ENCODE assay signal across 1 cellular context in the genomic region with DNA sequence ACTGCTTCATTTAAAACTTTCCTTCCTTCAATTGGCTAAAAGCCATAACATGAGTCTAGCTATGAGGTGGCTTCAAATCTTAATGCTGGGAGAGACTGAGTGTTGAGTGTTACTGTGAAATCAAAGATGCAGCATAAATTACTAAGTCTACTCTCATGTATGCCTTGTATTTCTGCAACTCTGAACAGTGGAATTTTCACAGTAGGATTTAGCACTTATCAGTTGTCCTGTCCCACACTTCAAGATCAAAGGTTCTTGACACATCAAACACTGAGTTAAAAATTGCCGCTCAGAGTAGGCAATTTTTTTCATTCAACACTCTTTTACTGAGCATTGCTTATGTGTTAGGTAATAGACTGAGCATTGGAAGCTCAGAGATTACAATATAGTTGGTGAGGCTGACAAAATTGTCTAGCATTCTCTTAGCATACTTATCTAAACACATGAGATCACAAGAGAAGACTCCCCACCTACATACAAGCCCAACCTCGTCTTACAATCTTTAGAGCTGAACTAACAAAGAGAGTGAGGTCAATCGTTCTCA.
TF ChIP-seq lines count a peak whose summit lies in the region.

No MANE protein-coding gene starts in this region.

TF ChIP-seq in GM23338, 12 proteins besides CTCF, POLR2A, EP300 and RAD21 (continued from another document):
- TF ChIP-seq EZH2phosphoT487 (IDR thresholded peaks at IDR 0.05; ENCODE audit: unreplicated experiment) (no peak), ZNF114 (CRISPR knock-in tag; IDR thresholded peaks at IDR 0.05) (no peak)
- TF ChIP-seq, protein P1, sequence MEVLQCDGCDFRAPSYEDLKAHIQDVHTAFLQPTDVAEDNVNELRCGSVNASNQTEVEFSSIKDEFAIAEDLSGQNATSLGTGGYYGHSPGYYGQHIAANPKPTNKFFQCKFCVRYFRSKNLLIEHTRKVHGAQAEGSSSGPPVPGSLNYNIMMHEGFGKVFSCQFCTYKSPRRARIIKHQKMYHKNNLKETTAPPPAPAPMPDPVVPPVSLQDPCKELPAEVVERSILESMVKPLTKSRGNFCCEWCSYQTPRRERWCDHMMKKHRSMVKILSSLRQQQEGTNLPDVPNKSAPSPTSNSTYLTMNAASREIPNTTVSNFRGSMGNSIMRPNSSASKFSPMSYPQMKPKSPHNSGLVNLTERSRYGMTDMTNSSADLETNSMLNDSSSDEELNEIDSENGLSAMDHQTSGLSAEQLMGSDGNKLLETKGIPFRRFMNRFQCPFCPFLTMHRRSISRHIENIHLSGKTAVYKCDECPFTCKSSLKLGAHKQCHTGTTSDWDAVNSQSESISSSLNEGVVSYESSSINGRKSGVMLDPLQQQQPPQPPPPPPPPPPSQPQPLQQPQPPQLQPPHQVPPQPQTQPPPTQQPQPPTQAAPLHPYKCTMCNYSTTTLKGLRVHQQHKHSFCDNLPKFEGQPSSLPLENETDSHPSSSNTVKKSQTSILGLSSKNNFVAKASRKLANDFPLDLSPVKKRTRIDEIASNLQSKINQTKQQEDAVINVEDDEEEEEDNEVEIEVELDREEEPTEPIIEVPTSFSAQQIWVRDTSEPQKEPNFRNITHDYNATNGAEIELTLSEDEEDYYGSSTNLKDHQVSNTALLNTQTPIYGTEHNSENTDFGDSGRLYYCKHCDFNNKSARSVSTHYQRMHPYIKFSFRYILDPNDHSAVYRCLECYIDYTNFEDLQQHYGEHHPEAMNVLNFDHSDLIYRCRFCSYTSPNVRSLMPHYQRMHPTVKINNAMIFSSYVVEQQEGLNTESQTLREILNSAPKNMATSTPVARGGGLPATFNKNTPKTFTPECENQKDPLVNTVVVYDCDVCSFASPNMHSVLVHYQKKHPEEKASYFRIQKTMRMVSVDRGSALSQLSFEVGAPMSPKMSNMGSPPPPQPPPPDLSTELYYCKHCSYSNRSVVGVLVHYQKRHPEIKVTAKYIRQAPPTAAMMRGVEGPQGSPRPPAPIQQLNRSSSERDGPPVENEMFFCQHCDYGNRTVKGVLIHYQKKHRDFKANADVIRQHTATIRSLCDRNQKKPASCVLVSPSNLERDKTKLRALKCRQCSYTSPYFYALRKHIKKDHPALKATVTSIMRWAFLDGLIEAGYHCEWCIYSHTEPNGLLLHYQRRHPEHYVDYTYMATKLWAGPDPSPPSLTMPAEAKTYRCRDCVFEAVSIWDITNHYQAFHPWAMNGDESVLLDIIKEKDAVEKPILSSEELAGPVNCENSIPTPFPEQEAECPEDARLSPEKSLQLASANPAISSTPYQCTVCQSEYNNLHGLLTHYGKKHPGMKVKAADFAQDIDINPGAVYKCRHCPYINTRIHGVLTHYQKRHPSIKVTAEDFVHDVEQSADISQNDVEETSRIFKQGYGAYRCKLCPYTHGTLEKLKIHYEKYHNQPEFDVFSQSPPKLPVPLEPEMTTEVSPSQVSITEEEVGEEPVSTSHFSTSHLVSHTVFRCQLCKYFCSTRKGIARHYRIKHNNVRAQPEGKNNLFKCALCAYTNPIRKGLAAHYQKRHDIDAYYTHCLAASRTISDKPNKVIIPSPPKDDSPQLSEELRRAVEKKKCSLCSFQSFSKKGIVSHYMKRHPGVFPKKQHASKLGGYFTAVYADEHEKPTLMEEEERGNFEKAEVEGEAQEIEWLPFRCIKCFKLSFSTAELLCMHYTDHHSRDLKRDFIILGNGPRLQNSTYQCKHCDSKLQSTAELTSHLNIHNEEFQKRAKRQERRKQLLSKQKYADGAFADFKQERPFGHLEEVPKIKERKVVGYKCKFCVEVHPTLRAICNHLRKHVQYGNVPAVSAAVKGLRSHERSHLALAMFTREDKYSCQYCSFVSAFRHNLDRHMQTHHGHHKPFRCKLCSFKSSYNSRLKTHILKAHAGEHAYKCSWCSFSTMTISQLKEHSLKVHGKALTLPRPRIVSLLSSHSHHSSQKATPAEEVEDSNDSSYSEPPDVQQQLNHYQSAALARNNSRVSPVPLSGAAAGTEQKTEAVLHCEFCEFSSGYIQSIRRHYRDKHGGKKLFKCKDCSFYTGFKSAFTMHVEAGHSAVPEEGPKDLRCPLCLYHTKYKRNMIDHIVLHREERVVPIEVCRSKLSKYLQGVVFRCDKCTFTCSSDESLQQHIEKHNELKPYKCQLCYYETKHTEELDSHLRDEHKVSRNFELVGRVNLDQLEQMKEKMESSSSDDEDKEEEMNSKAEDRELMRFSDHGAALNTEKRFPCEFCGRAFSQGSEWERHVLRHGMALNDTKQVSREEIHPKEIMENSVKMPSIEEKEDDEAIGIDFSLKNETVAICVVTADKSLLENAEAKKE (CRISPR knock-in tag; IDR thresholded peaks at IDR 0.05) = no peak
